ENCODE assay signal across 10 cellular contexts in genomic region chr1:26452459-26453183, GRCh38. TPM values are rescaled to one million over a fixed set of nuclear protein-coding genes. Genes with fewer than 3 reads are reported as not detected.
"Had no signal": no experiment of that assay in that cellular context is flagged by ENCODE, and none has a peak within 500 bp of the region (broad histone marks: within the 10 kb centered on the region; RNA-seq: fewer than 3 reads in every experiment).

No MANE protein-coding gene starts in this region.

- H3K4me1 ChIP-seq: HAP-1 had no signal

- H3K27ac ChIP-seq: GM23248, HL-60, KMS-11 had no signal

- H3K9ac ChIP-seq: GM23248, KMS-11 had no signal

- DNase-seq: GM23248, GOT3, H7, KBM-7 had no signal

- H3K4me2 ChIP-seq: KMS-11 had no signal

- H2AFZ ChIP-seq: GM23248 had no signal

- ATAC-seq: HCT116 had no signal

- H3K9me3 ChIP-seq: HAP-1 had no signal

- H3K4me3 ChIP-seq: GM23248, HAP-1 had no signal

RNA-seq across cellular contexts. Expression of gene LIN28A, which starts 42.0 kb away (rescaled TPM):
- total RNA-seq: GM23248, H4, HT1080 had no signal
